In genomic region chr16:81866820-81867440, GRCh38 we compare ENCODE assay signal across 11 cellular contexts.
DNase-seq lines count a peak whose midpoint lies in the region; ATAC-seq and TF ChIP-seq lines count a peak whose summit lies in the region.
"Had no signal": no experiment of that assay in that cellular context is flagged by ENCODE, and none has a peak within 500 bp of the region (broad histone marks: within the 10 kb centered on the region; RNA-seq: fewer than 3 reads in every experiment).

No MANE protein-coding gene starts in this region.

- ATAC-seq in upper lobe of right lung (peak; percentile 92), HG03159 (IDR thresholded peaks at IDR 0.05; ENCODE audit: unreplicated experiment) (no peak)
- ATAC-seq: activated T-cell treated with anti-CD3 and anti-CD28 coated beads, Interleukin-2, amount 50 U/mL, for 72 hours had no signal

- H3K4me3 ChIP-seq in esophagus (ENCODE audit: low read depth in 1 of 2, low read length in 2 of 2) (no peak overlapping the region), mucosa of rectum (ENCODE audit: low read length in 2 of 2) (no peak overlapping the region), upper lobe of right lung (no peak overlapping the region)

- H3K36me3 ChIP-seq in esophagus (ENCODE audit: control insufficient read depth in 2 of 2, insufficient read depth in 2 of 2, low read length in 1 of 2) (no peaks in the 10 kb centered on the region), mucosa of rectum (ENCODE audit: control insufficient read depth in 2 of 2, insufficient read depth in 2 of 2, low read length in 2 of 2) (no peaks in the 10 kb centered on the region), upper lobe of right lung (no peaks in the 10 kb centered on the region)

- intact Hi-C loops in upper lobe of right lung (cut with DNase I): no loop called here

- peak overlapping the region; percentile 23 to 66 for H3K27ac ChIP-seq in esophagus (ENCODE audit: low read depth in 2 of 2, low read length in 1 of 2)
- H3K27ac ChIP-seq in mucosa of rectum (ENCODE audit: low read depth in 2 of 2, low read length in 2 of 2): peak overlapping the region; percentile 45 to 48
- peak overlapping the region; percentile 72 for H3K27ac ChIP-seq in upper lobe of right lung

- H3K27ac Mint-ChIP-seq in IgD-negative memory B cell: peak overlapping the region; percentile 76 to 96 (median 85)
- H3K27ac Mint-ChIP-seq: activated T-cell treated with anti-CD3 and anti-CD28 coated beads, Interleukin-2, amount 50 U/mL, for 72 hours; T-helper 1 cell treated with Interleukin-12 subunit alpha and Interleukin-12 subunit beta and Interleukin-4 antibody, amounts not matched to agents 30 μg/mL and 1 μg/mL, for 36 hours had no signal

- H3K27me3 ChIP-seq in esophagus (ENCODE audit: control insufficient read depth in 1 of 2, insufficient read depth in 2 of 2, low read length in 2 of 2) (no peaks in the 10 kb centered on the region), mucosa of rectum (ENCODE audit: control insufficient read depth in 2 of 2, insufficient read depth in 2 of 2, low read length in 2 of 2) (peaks cover 3 to 5% of the 10 kb centered on the region in 2 donors), upper lobe of right lung (no peaks in the 10 kb centered on the region)

- H3K4me3 Mint-ChIP-seq in IgD-negative memory B cell: peak overlapping the region; percentile 25 to 88 (median 66)
- H3K4me3 Mint-ChIP-seq: activated T-cell treated with anti-CD3 and anti-CD28 coated beads, Interleukin-2, amount 50 U/mL, for 72 hours; T-helper 1 cell treated with Interleukin-12 subunit alpha and Interleukin-12 subunit beta and Interleukin-4 antibody, amounts not matched to agents 30 μg/mL and 1 μg/mL, for 36 hours had no signal

- peaks cover 53 to 57% (median 55%) of the 10 kb centered on the region in 3 donors for H3K4me1 Mint-ChIP-seq in IgD-negative memory B cell

- H3K27me3 Mint-ChIP-seq in IgD-negative memory B cell: no peaks in the 10 kb centered on the region

- H3K9me3 ChIP-seq in esophagus (ENCODE audit: control insufficient read depth in 2 of 2, insufficient read depth in 1 of 2, low read depth in 1 of 2, low read length in 1 of 2) (no peaks in the 10 kb centered on the region), mucosa of rectum (ENCODE audit: control insufficient read depth in 2 of 2, low read length in 2 of 2) (no peaks in the 10 kb centered on the region), upper lobe of right lung (no peaks in the 10 kb centered on the region)

- TF ChIP-seq CTCF in upper lobe of right lung (IDR thresholded peaks at IDR 0.05): no peak

- no peak overlapping the region for H3K9ac ChIP-seq in mucosa of rectum (ENCODE audit: low read depth in 1 of 2, low read length in 2 of 2)

- no peaks in the 10 kb centered on the region for H3K9me3 Mint-ChIP-seq in IgD-negative memory B cell
- H3K9me3 Mint-ChIP-seq: activated T-cell treated with anti-CD3 and anti-CD28 coated beads, Interleukin-2, amount 50 U/mL, for 72 hours; T-helper 1 cell treated with Interleukin-12 subunit alpha and Interleukin-12 subunit beta and Interleukin-4 antibody, amounts not matched to agents 30 μg/mL and 1 μg/mL, for 36 hours had no signal

- peaks cover 3% of the 10 kb centered on the region for H3K36me3 Mint-ChIP-seq in IgD-negative memory B cell

- DNase-seq in upper lobe of right lung (peak; percentile 79), 8988T (no peak), germinal center (ENCODE audit: low spot score) (no peak)
- DNase-seq in activated naive CD4-positive, alpha-beta T cell treated with Interleukin-2 at 50 U/mL for 16 hours: no peak
- DNase-seq: activated T-cell treated with anti-CD3 and anti-CD28 coated beads, Interleukin-2, amount 50 U/mL, for 72 hours; NCI-H526 had no signal

- 57 to 59% methylated on average over 10 of the region's 10 CpGs for WGBS in esophagus, 2 donors

- H3K4me1 ChIP-seq in esophagus (ENCODE audit: control insufficient read depth in 2 of 2, insufficient read depth in 2 of 2, low read length in 1 of 2) (no peaks in the 10 kb centered on the region), mucosa of rectum (ENCODE audit: control insufficient read depth in 2 of 2, insufficient read depth in 2 of 2, low read length in 2 of 2) (peaks cover 0 to 2% of the 10 kb centered on the region in 2 donors), upper lobe of right lung (peaks cover 12% of the 10 kb centered on the region)
